25 cellular contexts compared by ENCODE assay signal in genomic region chr5:112355058-112355685, GRCh38.
DNase-seq lines count a peak whose midpoint lies in the region; ATAC-seq, FAIRE-seq and TF ChIP-seq lines count a peak whose summit lies in the region.
"Had no signal": no experiment of that assay in that cellular context is flagged by ENCODE, and none has a peak within 500 bp of the region (broad histone marks: within the 10 kb centered on the region; RNA-seq: fewer than 3 reads in every experiment).

No MANE protein-coding gene starts in this region.

- SMC1A ChIA-PET in GM12878 (lab: Charles Lee; ENCODE audit: uncharacterized antibody, unreplicated experiment), result interaction anchor here (1.4 kb wide), 1 partner anchor 16 kb away, joined by 4 read pairs; no protein-coding TSS in a partner anchor

- FAIRE-seq in GM12878 (lab: Jason Lieb, UNC), result no peak
- FAIRE-seq: A204.1, GM12891 had no signal

- H3K36me3 Mint-ChIP-seq in natural killer cell, result no peaks in the 10 kb centered on the region
- H3K36me3 Mint-ChIP-seq: CD4-positive, CD25-positive, alpha-beta regulatory T cell had no signal

- RAD21 ChIA-PET in GM12878 (lab: Charles Lee; ENCODE audit: unreplicated experiment), result no interaction called here

- intact Hi-C loops in GM12878 (cut with micrococcal nuclease; ENCODE audit: unreplicated experiment), result no loop called here
- intact Hi-C loops in natural killer cell (cut with micrococcal nuclease), result loop anchor here (5.0 kb wide), 1 partner anchor 62 kb away; the partner anchor contains the start of gene EPB41L4A

- no peak overlapping the region for H2AFZ ChIP-seq in GM12878 (ENCODE audit: control insufficient read depth, low read depth, low read length)
- H2AFZ ChIP-seq: GM23338 had no signal

- no peak overlapping the region for H3K4me2 ChIP-seq in GM12878 (ENCODE audit: control insufficient read depth, insufficient read depth)

- no peak for TF ChIP-seq RAD21 in GM12878 (IDR thresholded peaks at IDR 0.05; ENCODE audit: insufficient read depth, low read depth, low read length)

- H3K9me3 Mint-ChIP-seq in natural killer cell, result no peaks in the 10 kb centered on the region
- H3K9me3 Mint-ChIP-seq: GM23338 had no signal

- peak overlapping the region; percentile 67 to 85 for H3K27ac Mint-ChIP-seq in natural killer cell
- H3K27ac Mint-ChIP-seq: CD4-positive, CD25-positive, alpha-beta regulatory T cell; GM23338 had no signal

- H3K27me3 ChIP-seq in GM12878 (replicated peaks in 1 of 2; ENCODE audit: control insufficient read depth in 2 of 2, insufficient read depth in 2 of 2, low read length in 1 of 2), result no peaks in the 10 kb centered on the region

- no peaks in the 10 kb centered on the region for H3K36me3 ChIP-seq in GM12878 (ENCODE audit: control insufficient read depth in 2 of 2, insufficient read depth in 2 of 2, low read length in 1 of 2)
- H3K36me3 ChIP-seq: BE2C had no signal

- no peaks in the 10 kb centered on the region for H3K9me3 ChIP-seq in GM12878 (replicated peaks; ENCODE audit: control insufficient read depth, insufficient read depth, low read length)
- H3K9me3 ChIP-seq: BE2C had no signal

- no peaks in the 10 kb centered on the region for H4K20me1 ChIP-seq in GM12878 (ENCODE audit: control insufficient read depth, insufficient read depth)

- no peak overlapping the region for H3K27ac ChIP-seq in GM12878 (ENCODE audit: control insufficient read depth, insufficient read depth)

- H3K4me3 ChIP-seq in GM12878, result no peak overlapping the region
- H3K4me3 ChIP-seq: GM23338 had no signal

- BruUV-seq in GM12878 (replicated peaks; lab: Mats Ljungman, UMichigan), result no TSS peak

- TF ChIP-seq EP300 in GM12878 (IDR thresholded peaks at IDR 0.05; ENCODE audit: borderline replicate concordance in 1 of 2, control insufficient read depth in 1 of 2, low read depth in 2 of 2, low read length in 2 of 2), result no peak

- 89% methylated on average over 5 of the region's 5 CpGs for WGBS in GM12878 (ENCODE audit: insufficient coverage, insufficient replicate concordance, low lambda C conversion rate, missing lambda C conversion rate)

- no peaks in the 10 kb centered on the region for H3K4me1 ChIP-seq in GM12878 (ENCODE audit: control insufficient read depth, insufficient read depth, low read length)
- H3K4me1 ChIP-seq: BE2C had no signal

- POLR2A ChIA-PET in GM12878 (lab: Charles Lee), result no interaction called here

- ATAC-seq in GM18511 (IDR thresholded peaks at IDR 0.05; ENCODE audit: unreplicated experiment) (peak; percentile 72), HG03175 (IDR thresholded peaks at IDR 0.05; ENCODE audit: unreplicated experiment) (peak; percentile 71), GM12878 (peak; percentile 40; the same call in 1 of the 3 replicates), natural killer cell (peak; percentile 57 to 76 (median 68)), GM21717 (IDR thresholded peaks at IDR 0.05; ENCODE audit: unreplicated experiment) (no peak)
- ATAC-seq: GM23338 had no signal

- TF ChIP-seq CTCF in GM12878 (IDR thresholded peaks at IDR 0.05 in 2 of 3, conservative IDR thresholded peaks at IDR 0.05 in 1 of 3; ENCODE audit: control insufficient read depth in 2 of 3, extremely low read depth in 1 of 3, insufficient read depth in 1 of 3, low read depth in 3 of 3, low read length in 3 of 3), result no peak
- TF ChIP-seq CTCF in natural killer cell (IDR thresholded peaks at IDR 0.05), result no peak

- in situ Hi-C loops in GM12878 (cut with MboI), result no loop called here

- H3K27me3 Mint-ChIP-seq in natural killer cell (ENCODE audit: low read depth in 2 of 2), result no peaks in the 10 kb centered on the region

- H3K4me3 Mint-ChIP-seq in natural killer cell, result peak overlapping the region; percentile 78
- H3K4me3 Mint-ChIP-seq: CD4-positive, CD25-positive, alpha-beta regulatory T cell; GM23338 had no signal

- peaks cover 37 to 50% of the 10 kb centered on the region in 2 donors for H3K4me1 Mint-ChIP-seq in natural killer cell
- H3K4me1 Mint-ChIP-seq: CD4-positive, CD25-positive, alpha-beta regulatory T cell had no signal

- DNase-seq in GM12878 (ENCODE audit: low read depth, low spot score) (no peak), natural killer cell (no peak), kidney tubule cell (ENCODE audit: low spot score) (no peak), NCI-H2196 (lab: John Stamatoyannopoulos, UW; ENCODE audit: unreplicated experiment) (no peak), T-helper 9 cell (no peak)
- DNase-seq: BE2C; CD4-positive, CD25-positive, alpha-beta regulatory T cell; DMS53; EL; HCEC 1CT; KG1; NCI-H1417 treated with DMSO at 0.1 percent for 48 hours; NCI-H1930; NCI-H2171; NCI-H446; NCI-H69; NK-92 treated with Interleukin-12 subunit alpha and Interleukin-12 subunit beta, amount 100 ng/mL, for 24 hours; Right ventricle myocardium superior; SW 1271 had no signal

- H3K79me2 ChIP-seq in GM12878 (ENCODE audit: control insufficient read depth, insufficient read depth, low read length), result no peaks in the 10 kb centered on the region

- H3K9ac ChIP-seq in GM12878 (ENCODE audit: control insufficient read depth, insufficient read depth, low read length), result no peak overlapping the region

- no peak for TF ChIP-seq POLR2A in GM12878 (IDR thresholded peaks at IDR 0.05; ENCODE audit: low read depth, low read length)

- CTCF ChIA-PET in GM12878 (lab: Yijun Ruan, JAX), result no interaction called here

TF ChIP-seq in GM12878, 131 proteins besides CTCF, POLR2A, EP300 and RAD21 (continues in another document):
- TF ChIP-seq CBX3 (IDR thresholded peaks at IDR 0.05; ENCODE audit: borderline replicate concordance, low read depth) (no peak), SMAD1 (IDR thresholded peaks at IDR 0.05; ENCODE audit: low read depth, partially characterized antibody) (no peak), SREBF2 (IDR thresholded peaks at IDR 0.05; ENCODE audit: low read length) (no peak), SPI1 (IDR thresholded peaks at IDR 0.05; ENCODE audit: borderline replicate concordance, insufficient read depth, low read depth, low read length) (no peak), CUX1 (IDR thresholded peaks at IDR 0.05; ENCODE audit: insufficient replicate concordance, low read depth, low read length) (no peak), EZH2 (IDR thresholded peaks at IDR 0.05; ENCODE audit: borderline replicate concordance, control insufficient read depth, low read depth, low read length) (no peak), SREBF1 (IDR thresholded peaks at IDR 0.05; ENCODE audit: low read length) (no peak), SMARCA5 (IDR thresholded peaks at IDR 0.05) (no peak), PRDM15 (CRISPR knock-in tag; IDR thresholded peaks at IDR 0.05) (no peak)
